Comparison of ENCODE assay signal across 16 cellular contexts in the genomic region with DNA sequence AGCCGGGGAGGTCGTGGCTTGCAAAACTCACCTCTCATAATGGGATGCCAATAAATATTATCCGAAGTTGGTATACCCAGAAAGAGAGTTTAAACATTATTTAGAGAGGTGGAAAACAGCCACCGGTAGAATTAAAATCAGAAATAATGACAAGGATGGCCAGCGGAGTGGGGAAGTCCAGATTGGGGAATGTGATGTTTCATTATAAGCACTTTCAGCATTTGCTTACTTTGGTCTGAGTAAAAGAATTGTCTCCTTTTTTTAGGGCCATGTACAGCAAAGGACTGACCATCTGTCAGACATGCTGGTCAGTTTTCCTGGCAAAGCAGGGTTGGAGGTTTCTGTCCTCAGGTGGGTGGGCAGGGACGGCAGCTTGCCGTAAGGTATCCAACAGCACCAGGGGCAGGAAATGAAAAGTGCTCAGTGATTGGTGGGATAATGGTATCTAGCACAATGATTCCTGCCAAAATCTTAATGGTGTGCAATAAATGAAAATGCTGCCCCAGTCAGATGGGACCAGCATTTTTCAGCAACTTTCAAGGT.
"Had no signal": no experiment of that assay in that cellular context is flagged by ENCODE, and none has a peak within 500 bp of the region (broad histone marks: within the 10 kb centered on the region; RNA-seq: fewer than 3 reads in every experiment).

No MANE protein-coding gene starts in this region.

- H3K9me3 Mint-ChIP-seq: activated T-helper 2 cell treated with anti-CD3 and anti-CD28 coated beads, Interferon-gamma antibody, Interleukin-2, Interleukin-4, amounts not matched to agents 10 μg/mL and 5 μg/mL and 100 μg/mL, durations not matched to agents 14 hours and 24 hours and 36 hours; dendritic cell treated with granulocyte-macrophage colony-stimulating factor and Interleukin-4, amounts not matched to agents 40 ng/mL and 50 ng/mL, for 4 days; stimulated activated naive CD8-positive, alpha-beta T cell treated with anti-CD3 and anti-CD28 coated beads, Interleukin-15, Interleukin-2, amounts not matched to agents 100 ng/mL and 50 ng/mL, for 24 hours had no signal

- H3K27ac Mint-ChIP-seq: activated T-helper 2 cell treated with anti-CD3 and anti-CD28 coated beads, Interferon-gamma antibody, Interleukin-2, Interleukin-4, amounts not matched to agents 10 μg/mL and 5 μg/mL and 100 μg/mL, durations not matched to agents 14 hours and 24 hours and 36 hours; dendritic cell treated with granulocyte-macrophage colony-stimulating factor and Interleukin-4, amounts not matched to agents 40 ng/mL and 50 ng/mL, for 4 days; naive B cell; stimulated activated naive CD8-positive, alpha-beta T cell treated with anti-CD3 and anti-CD28 coated beads, Interleukin-15, Interleukin-2, amounts not matched to agents 100 ng/mL and 50 ng/mL, for 24 hours had no signal

- DNase-seq: activated CD4-positive, alpha-beta T cell treated with anti-CD3 and anti-CD28 coated beads for 1 hour; activated CD4-positive, alpha-beta T cell treated with anti-CD3 and anti-CD28 coated beads, Interleukin-2, amount 50 U/mL, for 1 hour; activated T-cell treated with anti-CD3 and anti-CD28 coated beads, Interleukin-2, amount 50 U/mL, for 1 hour; adrenal gland; effector CD8-positive, alpha-beta T cell; foreskin keratinocyte; hippocampal formation; kidney glomerular epithelial cell; naive B cell; stimulated activated CD4-positive, alpha-beta T cell treated with anti-CD3 and anti-CD28 coated beads, Interleukin-1b, Interleukin-23, amount 100 ng/mL, for 48 hours; T-helper 9 cell; thyroid gland had no signal

- ATAC-seq: foreskin keratinocyte, left lung had no signal

- H3K4me1 Mint-ChIP-seq: naive B cell had no signal

- H3K27me3 Mint-ChIP-seq: stimulated activated naive CD8-positive, alpha-beta T cell treated with anti-CD3 and anti-CD28 coated beads, Interleukin-15, Interleukin-2, amounts not matched to agents 100 ng/mL and 50 ng/mL, for 24 hours had no signal

- H3K36me3 Mint-ChIP-seq: naive B cell had no signal

- H3K4me3 Mint-ChIP-seq: dendritic cell treated with granulocyte-macrophage colony-stimulating factor and Interleukin-4, amounts not matched to agents 40 ng/mL and 50 ng/mL, for 4 days; naive B cell; stimulated activated naive CD8-positive, alpha-beta T cell treated with anti-CD3 and anti-CD28 coated beads, Interleukin-15, Interleukin-2, amounts not matched to agents 100 ng/mL and 50 ng/mL, for 24 hours had no signal
